ENCODE assay signal across 10 cellular contexts in genomic region chr16:3057181-3058166, GRCh38. TPM values are rescaled to one million over a fixed set of nuclear protein-coding genes. Genes with fewer than 3 reads are reported as not detected.
DNase-seq lines count a peak whose midpoint lies in the region; ATAC-seq and TF ChIP-seq lines count a peak whose summit lies in the region.
"Had no signal": no experiment of that assay in that cellular context is flagged by ENCODE, and none has a peak within 500 bp of the region (broad histone marks: within the 10 kb centered on the region; RNA-seq: fewer than 3 reads in every experiment).

No MANE protein-coding gene starts in this region.

- ATAC-seq in heart right ventricle (no peak), left cardiac atrium (no peak), lower lobe of right lung (no peak), GM21367 (IDR thresholded peaks at IDR 0.05; ENCODE audit: unreplicated experiment) (no peak)
- no peak for ATAC-seq in activated naive CD8-positive, alpha-beta T cell treated with anti-CD3 and anti-CD28 coated beads, Interleukin-2, amount 10 ng/mL, durations not matched to agents 7 days and 5 days (ENCODE audit: low read depth)

- H3K4me3 ChIP-seq in heart right ventricle: peak overlapping the region in 7 of 10 donors; percentile 83 to 95 (median 93)
- H3K4me3 ChIP-seq in lower lobe of right lung: peak overlapping the region; percentile 91
- H3K4me3 ChIP-seq in vagina: peak overlapping the region; percentile 78 to 80

- DNase-seq in heart right ventricle: no peak
- DNase-seq in left cardiac atrium: no peak
- DNase-seq in activated naive CD8-positive, alpha-beta T cell treated with anti-CD3 and anti-CD28 coated beads, Interleukin-2, amount 10 ng/mL, durations not matched to agents 7 days and 5 days: no peak
- no peak for DNase-seq in lower lobe of right lung
- DNase-seq in vagina (ENCODE audit: extremely low spot score in 2 of 2): no peak
- DNase-seq in medulla oblongata (ENCODE audit: extremely low spot score): no peak
- DNase-seq in kidney tubule cell (ENCODE audit: low spot score): no peak
- DNase-seq: MG63, SHP77 treated with DMSO at 0.1 percent for 48 hours had no signal

- H3K9me3 ChIP-seq in heart right ventricle: no peaks in the 10 kb centered on the region
- no peaks in the 10 kb centered on the region for H3K9me3 ChIP-seq in lower lobe of right lung
- no peaks in the 10 kb centered on the region for H3K9me3 ChIP-seq in vagina
- H3K9me3 ChIP-seq: MG63 had no signal

- no peak for TF ChIP-seq CTCF in heart right ventricle (IDR thresholded peaks at IDR 0.05)
- TF ChIP-seq CTCF in lower lobe of right lung (IDR thresholded peaks at IDR 0.05): no peak
- TF ChIP-seq CTCF in vagina (IDR thresholded peaks at IDR 0.05): no peak

- no peaks in the 10 kb centered on the region for H3K9me3 Mint-ChIP-seq in activated naive CD8-positive, alpha-beta T cell treated with anti-CD3 and anti-CD28 coated beads, Interleukin-2, amount 10 ng/mL, durations not matched to agents 7 days and 5 days

- peaks cover 56% of the 10 kb centered on the region for H3K4me1 Mint-ChIP-seq in activated naive CD8-positive, alpha-beta T cell treated with anti-CD3 and anti-CD28 coated beads, Interleukin-2, amount 10 ng/mL, durations not matched to agents 7 days and 5 days

- H3K4me1 ChIP-seq in heart right ventricle (peaks cover 7 to 70% (median 22%) of the 10 kb centered on the region in 9 donors), lower lobe of right lung (peaks cover 30% of the 10 kb centered on the region), vagina (peaks cover 19% of the 10 kb centered on the region)

- H3K27me3 ChIP-seq in heart right ventricle: no peaks in the 10 kb centered on the region
- H3K27me3 ChIP-seq in lower lobe of right lung (ENCODE audit: low read depth): no peaks in the 10 kb centered on the region
- no peaks in the 10 kb centered on the region for H3K27me3 ChIP-seq in vagina
- H3K27me3 ChIP-seq: MG63 had no signal

- H3K4me3 Mint-ChIP-seq in activated naive CD8-positive, alpha-beta T cell treated with anti-CD3 and anti-CD28 coated beads, Interleukin-2, amount 10 ng/mL, durations not matched to agents 7 days and 5 days: peak overlapping the region; percentile 93

- peak overlapping the region in 1 of 10 donors; percentile 97 for H3K27ac ChIP-seq in heart right ventricle
- H3K27ac ChIP-seq in lower lobe of right lung: no peak overlapping the region
- H3K27ac ChIP-seq in vagina: no peak overlapping the region

- H3K36me3 ChIP-seq in heart right ventricle: peaks cover 0 to 15% (median 0%) of the 10 kb centered on the region in 9 donors
- H3K36me3 ChIP-seq in lower lobe of right lung: no peaks in the 10 kb centered on the region
- no peaks in the 10 kb centered on the region for H3K36me3 ChIP-seq in vagina
- H3K36me3 ChIP-seq: MG63 had no signal

- TF ChIP-seq POLR2A in vagina (IDR thresholded peaks at IDR 0.05): no peak

- no peaks in the 10 kb centered on the region for H3K27me3 Mint-ChIP-seq in activated naive CD8-positive, alpha-beta T cell treated with anti-CD3 and anti-CD28 coated beads, Interleukin-2, amount 10 ng/mL, durations not matched to agents 7 days and 5 days

- POLR2A ChIA-PET in activated naive CD8-positive, alpha-beta T cell treated with anti-CD3 and anti-CD28 coated beads, Interleukin-2, amount 10 ng/mL, durations not matched to agents 7 days and 5 days (lab: Charles Lee): interaction anchor here (0.6 to 6.5 kb wide), 15 partner anchors 10 to 77 kb away, joined by 3 to 131 read pairs (median 4); partner anchors contain the start of genes IL32, MMP25 and ZNF213

- H3K27ac Mint-ChIP-seq in activated naive CD8-positive, alpha-beta T cell treated with anti-CD3 and anti-CD28 coated beads, Interleukin-2, amount 10 ng/mL, durations not matched to agents 7 days and 5 days: peak overlapping the region; percentile 94

- H3K36me3 Mint-ChIP-seq in activated naive CD8-positive, alpha-beta T cell treated with anti-CD3 and anti-CD28 coated beads, Interleukin-2, amount 10 ng/mL, durations not matched to agents 7 days and 5 days: peaks cover 40% of the 10 kb centered on the region

- WGBS in heart right ventricle, 2 donors: 91 to 92% methylated on average over 23 of the region's 23 CpGs

- intact Hi-C loops in heart right ventricle (cut with DNase I) (loop anchor here in 8 of 10 donors (2.0 to 10.0 kb wide), 11 partner anchors 29 to 110 kb away; partner anchors contain the start of genes ZNF205 (in 2 of the 8) and ZSCAN10 (in 1 of the 8)), left cardiac atrium (cut with DNase I) (loop anchor here (2.0 to 10.0 kb wide), 3 partner anchors 47 to 110 kb away; no protein-coding TSS in a partner anchor), lower lobe of right lung (cut with DNase I) (no loop called here), vagina (cut with DNase I) (loop anchor here (5.0 kb wide), 2 partner anchors 55 to 105 kb away; partner anchors contain the start of gene ZNF205)

RNA-seq across cellular contexts. Expression of gene IL32, which starts 8.0 kb away (rescaled TPM):
- 100 to 1,000 TPM in 1 of 10 donors, 10 to 100 TPM in 9; 23.4 to 204 (median 45.4) TPM for total RNA-seq in heart right ventricle
- polyA plus RNA-seq in heart right ventricle: 100 to 1,000 TPM in 1 of 2 donors, 10 to 100 TPM in 1; 80.6 to 116 TPM
- 10 to 100 TPM; 51.7 to 64.0 TPM for total RNA-seq in left cardiac atrium
- total RNA-seq in activated naive CD8-positive, alpha-beta T cell treated with anti-CD3 and anti-CD28 coated beads, Interleukin-2, amount 10 ng/mL, durations not matched to agents 7 days and 5 days: 1,000 to 10,000 TPM; 2,319 to 2,425 TPM
- total RNA-seq in lower lobe of right lung: 79.1 TPM
- total RNA-seq in vagina: 13.0 TPM

RNA-seq across cellular contexts. Expression of gene MMP25, which starts 11.1 kb away (rescaled TPM):
- total RNA-seq in heart right ventricle: 1 to 10 TPM in 5 of 10 donors, under 1 TPM in 5; 0.26 to 3.9 (median 1.2) TPM
- polyA plus RNA-seq in heart right ventricle: under 1 TPM; 0.30 to 0.95 TPM
- 1 to 10 TPM; 1.5 to 2.3 TPM for total RNA-seq in left cardiac atrium
- total RNA-seq in activated naive CD8-positive, alpha-beta T cell treated with anti-CD3 and anti-CD28 coated beads, Interleukin-2, amount 10 ng/mL, durations not matched to agents 7 days and 5 days: 10 to 100 TPM; 49.3 to 60.4 TPM
- 22.7 TPM for total RNA-seq in lower lobe of right lung
- 0.25 TPM for total RNA-seq in vagina

RNA-seq across cellular contexts. Expression of gene BICDL2, which starts 20.7 kb away (rescaled TPM):
- not detected for total RNA-seq in heart right ventricle
- polyA plus RNA-seq in heart right ventricle: under 1 TPM in 1 of 2 donors, not detected in 1; 0.04 TPM
- not detected for total RNA-seq in left cardiac atrium
- total RNA-seq in activated naive CD8-positive, alpha-beta T cell treated with anti-CD3 and anti-CD28 coated beads, Interleukin-2, amount 10 ng/mL, durations not matched to agents 7 days and 5 days: 1 to 10 TPM; 1.6 TPM
- 19.5 TPM for total RNA-seq in lower lobe of right lung
- total RNA-seq in vagina: 52.5 TPM

RNA-seq across cellular contexts. Expression of gene THOC6, which starts 33.6 kb away (rescaled TPM):
- 10 to 100 TPM in 7 of 10 donors, 1 to 10 TPM in 3; 7.0 to 12.5 (median 10.4) TPM for total RNA-seq in heart right ventricle
- 10 to 100 TPM; 22.5 to 40.3 TPM for polyA plus RNA-seq in heart right ventricle
- 10 to 100 TPM; 11.8 to 18.2 TPM for total RNA-seq in left cardiac atrium
- 10 to 100 TPM; 36.3 to 36.9 TPM for total RNA-seq in activated naive CD8-positive, alpha-beta T cell treated with anti-CD3 and anti-CD28 coated beads, Interleukin-2, amount 10 ng/mL, durations not matched to agents 7 days and 5 days
- total RNA-seq in lower lobe of right lung: 26.8 TPM
- total RNA-seq in vagina: 22.6 TPM

RNA-seq across cellular contexts. Expression of gene HCFC1R1, which starts 33.7 kb away (rescaled TPM):
- total RNA-seq in heart right ventricle: 10 to 100 TPM; 41.8 to 62.8 (median 55.8) TPM
- 100 to 1,000 TPM in 1 of 2 donors, 10 to 100 TPM in 1; 71.8 to 370 TPM for polyA plus RNA-seq in heart right ventricle
- total RNA-seq in left cardiac atrium: 10 to 100 TPM; 28.4 to 46.1 TPM
- 10 to 100 TPM; 38.1 to 42.6 TPM for total RNA-seq in activated naive CD8-positive, alpha-beta T cell treated with anti-CD3 and anti-CD28 coated beads, Interleukin-2, amount 10 ng/mL, durations not matched to agents 7 days and 5 days
- 43.2 TPM for total RNA-seq in lower lobe of right lung
- 39.0 TPM for total RNA-seq in vagina

Comparison
In these comparisons a context has a peak if more than half of its experiments do, and no peak if none do; other contexts are left out.
1. RNA of gene IL32, which starts 8.0 kb away (total RNA-seq): 2,319 to 2,425 TPM in activated naive CD8-positive, alpha-beta T cell treated with anti-CD3 and anti-CD28 coated beads, Interleukin-2, amount 10 ng/mL, durations not matched to agents 7 days and 5 days; 79.1 TPM in lower lobe of right lung (single experiment), 51.7 to 64.0 TPM in left cardiac atrium, 23.4 to 204 TPM in heart right ventricle and 13.0 TPM in vagina (single experiment); every median in the first group is over 10 times any median in the second.
2. Peak in every context shown above with its lines, with median percentiles within 50 percentile points of each other: H3K4me3 ChIP-seq.